Comparison of ENCODE assay signal across 20 cellular contexts in the genomic region with DNA sequence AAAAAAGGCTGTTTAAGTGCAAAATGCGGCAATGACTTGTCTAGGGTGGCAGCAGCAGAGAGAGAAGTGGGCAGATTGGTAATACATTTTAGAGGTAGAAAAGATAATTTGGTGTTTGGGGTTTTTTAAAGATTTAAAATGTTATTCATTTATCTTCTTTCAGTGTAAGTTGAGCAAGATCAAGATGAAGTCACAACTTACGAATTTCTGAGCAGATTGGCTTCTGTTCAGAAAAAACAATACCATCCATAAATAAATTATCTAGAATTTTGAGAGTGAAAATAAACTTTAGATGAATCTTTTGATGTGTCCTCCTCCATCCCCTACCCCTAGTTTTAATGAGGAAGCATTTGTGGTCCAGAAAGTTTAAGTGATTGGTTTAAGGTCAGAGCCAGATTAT. TPM values are rescaled to one million over a fixed set of nuclear protein-coding genes. Genes with fewer than 3 reads are reported as not detected.
DNase-seq lines count a peak whose midpoint lies in the region; ATAC-seq, FAIRE-seq and TF ChIP-seq lines count a peak whose summit lies in the region.
"Had no signal": no experiment of that assay in that cellular context is flagged by ENCODE, and none has a peak within 500 bp of the region (broad histone marks: within the 10 kb centered on the region; RNA-seq: fewer than 3 reads in every experiment).

No MANE protein-coding gene starts in this region.

- H4K20me1 ChIP-seq in astrocyte (ENCODE audit: insufficient read depth, low read length), result peaks cover 22% of the 10 kb centered on the region

- H3K36me3 Mint-ChIP-seq in astrocyte (ENCODE audit: low read depth, unreplicated experiment) (peaks cover 21% of the 10 kb centered on the region), osteocyte (ENCODE audit: unreplicated experiment) (peaks cover 18% of the 10 kb centered on the region)

- H3K4me1 Mint-ChIP-seq in astrocyte (ENCODE audit: low read depth, unreplicated experiment), result peaks cover 15% of the 10 kb centered on the region
- H3K4me1 Mint-ChIP-seq in osteocyte (ENCODE audit: unreplicated experiment), result peaks cover 9% of the 10 kb centered on the region

- ATAC-seq in HG02610 (IDR thresholded peaks at IDR 0.05; ENCODE audit: unreplicated experiment) (no peak), GM18520 (IDR thresholded peaks at IDR 0.05; ENCODE audit: unreplicated experiment) (no peak)

- H3K27me3 ChIP-seq in astrocyte (ENCODE audit: insufficient read depth, low read length), result no peaks in the 10 kb centered on the region
- H3K27me3 ChIP-seq: SJSA1 had no signal

- H3K27me3 Mint-ChIP-seq in astrocyte (ENCODE audit: low read depth, unreplicated experiment) (no peaks in the 10 kb centered on the region), osteocyte (ENCODE audit: unreplicated experiment) (no peaks in the 10 kb centered on the region)

- H3K27ac Mint-ChIP-seq in astrocyte (ENCODE audit: unreplicated experiment), result peak overlapping the region; percentile 62
- H3K27ac Mint-ChIP-seq in osteocyte (ENCODE audit: unreplicated experiment), result peak overlapping the region; percentile 62

- H3K4me1 ChIP-seq in astrocyte (ENCODE audit: insufficient read depth, low read length), result no peaks in the 10 kb centered on the region
- H3K4me1 ChIP-seq: SJSA1 had no signal

- no peak overlapping the region for H3K4me2 ChIP-seq in astrocyte (ENCODE audit: low read length)

- TF ChIP-seq CTCF in astrocyte (IDR thresholded peaks at IDR 0.05; ENCODE audit: insufficient read depth, low read depth, low read length) (no peak), fibroblast of pulmonary artery (IDR thresholded peaks at IDR 0.05; ENCODE audit: low read length, missing control alignments) (no peak), osteocyte (IDR thresholded peaks at IDR 0.05) (no peak)

- no peak overlapping the region for H3K4me3 ChIP-seq in astrocyte (ENCODE audit: insufficient read depth, low read depth, low read length)
- H3K4me3 ChIP-seq in fibroblast of pulmonary artery (replicated peaks; ENCODE audit: low read depth, low read length), result no peak overlapping the region
- H3K4me3 ChIP-seq: SJSA1 had no signal

- H3K9me3 Mint-ChIP-seq in astrocyte (ENCODE audit: unreplicated experiment) (no peaks in the 10 kb centered on the region), osteocyte (ENCODE audit: unreplicated experiment) (no peaks in the 10 kb centered on the region)

- no peak for FAIRE-seq in astrocyte (lab: Jason Lieb, UNC)
- FAIRE-seq: GM12892, GM18507 had no signal

- H3K79me2 ChIP-seq in astrocyte (ENCODE audit: insufficient read depth, low read length), result peaks cover 3% of the 10 kb centered on the region

- H3K4me3 Mint-ChIP-seq in astrocyte (ENCODE audit: unreplicated experiment) (no peak overlapping the region), osteocyte (ENCODE audit: unreplicated experiment) (no peak overlapping the region)

- peaks cover 40% of the 10 kb centered on the region for H3K36me3 ChIP-seq in astrocyte (ENCODE audit: insufficient read depth, low read length)

- H3K9me3 ChIP-seq in astrocyte (ENCODE audit: insufficient read depth, low read depth, low read length), result no peaks in the 10 kb centered on the region
- H3K9me3 ChIP-seq: SJSA1 had no signal

- H3K27ac ChIP-seq in astrocyte (ENCODE audit: low read depth, low read length), result no peak overlapping the region
- H3K27ac ChIP-seq: C4-2B, SJSA1 had no signal

- H2AFZ ChIP-seq in astrocyte (ENCODE audit: low read depth, low read length), result no peak overlapping the region

- no peak overlapping the region for H3K9ac ChIP-seq in astrocyte (ENCODE audit: low read length)

- DNase-seq in EL, result peak; percentile 7
- peak; percentile 14 for DNase-seq in astrocyte (ENCODE audit: low read depth)
- peak; percentile 31 for DNase-seq in fibroblast of pulmonary artery (ENCODE audit: low read depth)
- DNase-seq in osteocyte (ENCODE audit: extremely low spot score, unreplicated experiment), result no peak
- no peak for DNase-seq in NCI-H2081 treated with DMSO at 0.1 percent for 48 hours (lab: John Stamatoyannopoulos, UW)
- no peak for DNase-seq in DMS114 treated with DMSO at 0.1 percent for 48 hours (lab: John Stamatoyannopoulos, UW; ENCODE audit: unreplicated experiment)
- DNase-seq: AML-193, DMS153, KBM-7, NCI-H1105 treated with DMSO at 0.1 percent for 48 hours, NCI-H187, NCI-H345, NCI-H524 treated with DMSO at 0.1 percent for 48 hours, SW 1271 had no signal

RNA-seq across cellular contexts. Expression of a gene that starts 47.9 kb away (rescaled TPM):
- total RNA-seq in astrocyte (13.5 and 15.5 TPM in 2 replicates), osteocyte (24.4 and 27.6 TPM in 2 replicates)

RNA-seq across cellular contexts. Expression of a gene that starts 56.1 kb away (rescaled TPM):
- 661 and 779 TPM in 2 replicates for total RNA-seq in astrocyte
- total RNA-seq in osteocyte, result 141 and 146 TPM in 2 replicates

Comparison
In these comparisons a context has a peak if more than half of its experiments do, and no peak if none do; other contexts are left out.
1. DNase-seq: peak in EL (single experiment), astrocyte (single experiment) and fibroblast of pulmonary artery (single experiment); none in osteocyte (single experiment), NCI-H2081 treated with DMSO at 0.1 percent for 48 hours (single experiment) and DMS114 treated with DMSO at 0.1 percent for 48 hours (single experiment).